ENCODE assay signal across 8 cellular contexts in the genomic region with DNA sequence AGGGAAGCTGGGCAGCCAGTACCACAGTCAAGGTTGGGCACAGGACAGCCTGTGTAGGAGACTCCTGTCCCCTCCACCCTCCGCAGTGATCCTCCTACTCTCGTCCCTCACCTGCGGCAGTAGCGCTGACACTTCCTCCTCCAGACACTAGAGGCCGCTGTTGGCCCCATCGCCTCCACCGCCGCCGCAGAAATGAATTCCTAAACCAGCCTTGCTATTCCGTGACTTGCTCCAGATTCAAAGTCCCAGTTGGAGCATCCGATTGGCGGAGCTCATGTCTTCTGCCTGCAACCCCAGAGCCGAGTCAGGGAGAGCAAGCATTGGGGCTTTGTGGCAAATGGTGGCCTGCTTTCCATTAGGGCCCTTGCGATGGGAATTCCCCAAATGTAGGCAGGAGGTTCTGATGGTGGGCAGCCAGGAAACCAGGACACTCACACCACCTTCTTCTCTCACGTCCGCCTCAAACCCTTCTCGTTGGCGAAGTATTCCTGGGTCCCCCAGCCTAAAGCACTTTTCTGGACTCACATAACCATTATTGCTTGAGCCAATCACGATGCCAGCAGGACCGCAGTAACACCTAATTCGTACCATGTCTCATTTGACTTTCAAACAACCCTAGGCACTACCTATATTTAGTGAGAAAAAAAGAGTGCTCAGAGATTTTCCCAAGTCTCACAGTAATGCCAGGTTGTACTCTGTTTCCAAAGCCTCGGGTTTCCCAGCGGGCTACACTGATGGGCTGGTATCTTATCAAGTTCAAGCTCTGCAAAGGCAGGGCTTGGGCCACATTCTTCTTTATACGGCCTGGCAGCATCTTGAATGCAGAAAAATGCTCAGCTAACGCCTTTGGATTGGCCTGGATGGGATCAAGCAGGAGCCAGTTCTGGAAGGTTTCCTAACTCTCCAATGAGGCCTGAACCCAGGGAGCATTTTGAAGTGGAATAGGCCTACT. TPM values are rescaled to one million over a fixed set of nuclear protein-coding genes. Genes with fewer than 3 reads are reported as not detected.
A peak's percentile ranks its signal among the peaks of the same experiment; 100 is the strongest.
DNase-seq lines count a peak whose midpoint lies in the region; ATAC-seq and TF ChIP-seq lines count a peak whose summit lies in the region.

No MANE protein-coding gene starts in this region.

- H3K36me3 ChIP-seq in endodermal cell (ENCODE audit: control insufficient read depth, insufficient read depth, low read length) = peaks cover 23% of the 10 kb centered on the region
- H3K36me3 ChIP-seq in mesodermal cell (ENCODE audit: control insufficient read depth, insufficient read depth, low read length) = peaks cover 23% of the 10 kb centered on the region

- H3K9ac ChIP-seq in endodermal cell (ENCODE audit: extremely low read depth, low read length, poor library complexity, severe bottlenecking) = peak overlapping the region; percentile 94

- peaks cover 43% of the 10 kb centered on the region for H3K4me1 Mint-ChIP-seq in endodermal cell

- no peaks in the 10 kb centered on the region for H3K27me3 ChIP-seq in endodermal cell (ENCODE audit: control insufficient read depth, insufficient read depth, low read length, poor library complexity, severe bottlenecking)

- peak overlapping the region; percentile 74 for H3K4me3 Mint-ChIP-seq in endodermal cell

- no peaks in the 10 kb centered on the region for H3K27me3 Mint-ChIP-seq in endodermal cell (ENCODE audit: insufficient read depth)

- H3K4me3 ChIP-seq in GM12875 (ENCODE audit: low read depth, low read length) = peak overlapping the region; percentile 26
- H3K4me3 ChIP-seq in endodermal cell (ENCODE audit: low read length) = peak overlapping the region; percentile 86
- H3K4me3 ChIP-seq in mesodermal cell (ENCODE audit: extremely low read depth, insufficient read depth, low read length, poor library complexity, severe bottlenecking) = peak overlapping the region; percentile 59

- H3K4me1 ChIP-seq in endodermal cell (ENCODE audit: control insufficient read depth, insufficient read depth, low read length) (peaks cover 31% of the 10 kb centered on the region), mesodermal cell (ENCODE audit: control insufficient read depth, insufficient read depth, low read length, poor library complexity, severe bottlenecking) (peaks cover 45% of the 10 kb centered on the region)

- ATAC-seq in HG03469 (IDR thresholded peaks at IDR 0.05; ENCODE audit: unreplicated experiment) (peak; percentile 22), GM21717 (IDR thresholded peaks at IDR 0.05; ENCODE audit: unreplicated experiment) (no peak)

- WGBS in endodermal cell (ENCODE audit: insufficient coverage in 1 of 2, insufficient read length in 1 of 2), 2 experiments = 34 to 40% methylated on average over 21 to 25 of the region's 25 CpGs
- 31 to 33% methylated on average over 24 to 25 of the region's 25 CpGs for WGBS in mesodermal cell (ENCODE audit: insufficient coverage in 2 of 2), 2 experiments

- H3K9me3 ChIP-seq in endodermal cell (ENCODE audit: control insufficient read depth, low read length) (no peaks in the 10 kb centered on the region), mesodermal cell (ENCODE audit: control insufficient read depth, low read length) (no peaks in the 10 kb centered on the region)

- TF ChIP-seq CTCF in GM12875 (IDR thresholded peaks at IDR 0.05; ENCODE audit: borderline replicate concordance, insufficient read depth, low read depth, low read length) (peak; percentile 99), endodermal cell (conservative IDR thresholded peaks at IDR 0.05) (peak; percentile 97)

- H3K9me3 Mint-ChIP-seq in endodermal cell = no peaks in the 10 kb centered on the region

- peak overlapping the region; percentile 95 for H3K27ac ChIP-seq in endodermal cell (ENCODE audit: low read depth, low read length)
- peak overlapping the region; percentile 98 for H3K27ac ChIP-seq in mesodermal cell (ENCODE audit: low read depth, low read length, severe bottlenecking)

- H3K36me3 Mint-ChIP-seq in endodermal cell (ENCODE audit: low read depth) = peaks cover 15% of the 10 kb centered on the region

- H3K27ac Mint-ChIP-seq in endodermal cell = peak overlapping the region; percentile 96

- DNase-seq in NCI-H774 (lab: John Stamatoyannopoulos, UW) (peak; percentile 60), endodermal cell (peak; percentile 98)
- peak in 2 of 3 experiments; percentile 58 to 62 for DNase-seq in activated CD8-positive, alpha-beta memory T cell treated with anti-CD3 and anti-CD28 coated beads for 48 hours (ENCODE audit: low read depth in 2 of 3, low spot score in 2 of 3)
- peak; percentile 49 to 52 for DNase-seq in stimulated activated CD8-positive, alpha-beta memory T cell treated with anti-CD3 and anti-CD28 coated beads, Interleukin-2, amount 100 ng/mL, for 1 hour (ENCODE audit: low read depth in 2 of 2)

RNA-seq across cellular contexts. Expression of gene DNAJB2, which starts 1.2 kb away (rescaled TPM):
- total RNA-seq in endodermal cell = 10 to 100 TPM; 61.9 to 80.9 TPM
- polyA plus RNA-seq in endodermal cell (2013, experiment 1 of 2) = 49.6 TPM
- 53.0 TPM for polyA plus RNA-seq in endodermal cell (2013, experiment 2 of 2)
- 32.8 TPM for polyA plus RNA-seq in mesodermal cell (2013, experiment 1 of 2)
- polyA plus RNA-seq in mesodermal cell (2013, experiment 2 of 2) = 32.5 TPM

RNA-seq across cellular contexts. Expression of gene TUBA4A, which starts 24.3 kb away (rescaled TPM):
- total RNA-seq in endodermal cell = 1 to 10 TPM; 4.0 to 9.5 TPM
- 3.3 TPM for polyA plus RNA-seq in endodermal cell (2013, experiment 1 of 2)
- 2.3 TPM for polyA plus RNA-seq in endodermal cell (2013, experiment 2 of 2)
- 4.9 TPM for polyA plus RNA-seq in mesodermal cell (2013, experiment 1 of 2)
- 2.5 TPM for polyA plus RNA-seq in mesodermal cell (2013, experiment 2 of 2)

RNA-seq across cellular contexts. Expression of gene TUBA4B, which starts 24.9 kb away (rescaled TPM):
- total RNA-seq in endodermal cell = not detected
- not detected for polyA plus RNA-seq in endodermal cell (2013, experiment 1 of 2)
- polyA plus RNA-seq in endodermal cell (2013, experiment 2 of 2) = not detected
- not detected for polyA plus RNA-seq in mesodermal cell (2013, experiment 1 of 2)
- not detected for polyA plus RNA-seq in mesodermal cell (2013, experiment 2 of 2)

RNA-seq across cellular contexts. Expression of gene PTPRN, which starts 31.2 kb away (rescaled TPM):
- 1 to 10 TPM in 1 of 2 donors, under 1 TPM in 1; 0.44 to 1.1 TPM for total RNA-seq in endodermal cell
- 6.5 TPM for polyA plus RNA-seq in endodermal cell (2013, experiment 1 of 2)
- polyA plus RNA-seq in endodermal cell (2013, experiment 2 of 2) = 4.9 TPM
- polyA plus RNA-seq in mesodermal cell (2013, experiment 1 of 2) = 60.9 TPM
- polyA plus RNA-seq in mesodermal cell (2013, experiment 2 of 2) = 50.0 TPM

RNA-seq across cellular contexts. Expression of gene STK16, which starts 32.7 kb away (rescaled TPM):
- 10 to 100 TPM; 27.3 to 37.7 TPM for total RNA-seq in endodermal cell
- 34.0 TPM for polyA plus RNA-seq in endodermal cell (2013, experiment 1 of 2)
- 32.5 TPM for polyA plus RNA-seq in endodermal cell (2013, experiment 2 of 2)
- polyA plus RNA-seq in mesodermal cell (2013, experiment 1 of 2) = 32.8 TPM
- polyA plus RNA-seq in mesodermal cell (2013, experiment 2 of 2) = 29.1 TPM

Comparison
In these comparisons a context has a peak if more than half of its experiments do, and no peak if none do; other contexts are left out.
1. H3K4me3 ChIP-seq: peak in every context shown above with its lines; median percentile 86 in endodermal cell; 59 in mesodermal cell; 26 in GM12875.